20 cellular contexts compared by ENCODE assay signal in genomic region chr11:73498343-73498742, GRCh38.
A peak's percentile ranks its signal among the peaks of the same experiment; 100 is the strongest.
DNase-seq lines count a peak whose midpoint lies in the region; ATAC-seq and TF ChIP-seq lines count a peak whose summit lies in the region.
"Had no signal": no experiment of that assay in that cellular context is flagged by ENCODE, and none has a peak within 500 bp of the region (broad histone marks: within the 10 kb centered on the region; RNA-seq: fewer than 3 reads in every experiment).

No MANE protein-coding gene starts in this region.

- H3K4me1 Mint-ChIP-seq in endodermal cell, result peaks cover 12% of the 10 kb centered on the region

- H3K4me1 ChIP-seq in right cardiac atrium (ENCODE audit: control insufficient read depth, insufficient read depth, low read length) (peaks cover 4% of the 10 kb centered on the region), endodermal cell (ENCODE audit: control insufficient read depth, insufficient read depth, low read length) (peaks cover 3% of the 10 kb centered on the region), trophoblast cell (ENCODE audit: control insufficient read depth in 1 of 2, insufficient read depth in 2 of 2, low read length in 2 of 2) (peaks cover 6 to 8% of the 10 kb centered on the region in 2 experiments)
- H3K4me1 ChIP-seq: BLaER1 had no signal

- H2BK5ac ChIP-seq in trophoblast cell (ENCODE audit: low read depth, low read length, poor library complexity), result no peak overlapping the region

- peak; percentile 31 for DNase-seq in Right ventricle myocardium superior
- no peak for DNase-seq in right cardiac atrium
- peak; percentile 11 for DNase-seq in NCI-H82 treated with DMSO at 0.1 percent for 48 hours (lab: John Stamatoyannopoulos, UW; ENCODE audit: unreplicated experiment)
- peak; percentile 48 for DNase-seq in endodermal cell
- no peak for DNase-seq in trophoblast cell
- no peak for DNase-seq in pons (ENCODE audit: low spot score)
- no peak for DNase-seq in activated T-cell treated with anti-CD3 and anti-CD28 coated beads, Interleukin-2, amount 50 U/mL, for 1 hour
- DNase-seq: Caco-2; CD4-positive, CD25-positive, alpha-beta regulatory T cell; CD8-positive, alpha-beta T cell; DMS 273 treated with DMSO at 0.1 percent for 48 hours; DMS53; DMS79 treated with DMSO at 0.1 percent for 48 hours; H9 had no signal

- H3K79me1 ChIP-seq in trophoblast cell (ENCODE audit: low read length), result peaks cover 2% of the 10 kb centered on the region

- H3K4me3 Mint-ChIP-seq in endodermal cell, result no peak overlapping the region
- H3K4me3 Mint-ChIP-seq: B cell; CD4-positive, CD25-positive, alpha-beta regulatory T cell; CD8-positive, alpha-beta T cell; H9 had no signal

- H3K23ac ChIP-seq in trophoblast cell (ENCODE audit: low read length), result no peak overlapping the region

- TF ChIP-seq CTCF in endodermal cell (conservative IDR thresholded peaks at IDR 0.05), result no peak

- H2AK5ac ChIP-seq in trophoblast cell (ENCODE audit: low read length), result no peak overlapping the region

- H3K27ac Mint-ChIP-seq in endodermal cell, result no peak overlapping the region
- H3K27ac Mint-ChIP-seq: B cell; CD4-positive, CD25-positive, alpha-beta regulatory T cell; CD8-positive, alpha-beta T cell; H9 had no signal

- no peak overlapping the region for H3K14ac ChIP-seq in trophoblast cell (ENCODE audit: low read length)

- no peak overlapping the region for H2BK12ac ChIP-seq in trophoblast cell (ENCODE audit: low read length)

- H3K9me3 ChIP-seq in right cardiac atrium (ENCODE audit: control insufficient read depth, low read length) (no peaks in the 10 kb centered on the region), endodermal cell (ENCODE audit: control insufficient read depth, low read length) (peaks cover 4% of the 10 kb centered on the region), trophoblast cell (ENCODE audit: insufficient read depth, low read depth, low read length) (no peaks in the 10 kb centered on the region)
- H3K9me3 ChIP-seq: Caco-2 had no signal

- no peaks in the 10 kb centered on the region for H3K79me2 ChIP-seq in trophoblast cell (ENCODE audit: control insufficient read depth, insufficient read depth, low read length, poor library complexity)

- H3K4me2 ChIP-seq in trophoblast cell (ENCODE audit: low read length), result no peak overlapping the region
- H3K4me2 ChIP-seq: BLaER1 had no signal

- H4K91ac ChIP-seq in trophoblast cell (ENCODE audit: low read depth, low read length), result no peak overlapping the region

- peak overlapping the region; percentile 39 for H2AFZ ChIP-seq in trophoblast cell (ENCODE audit: insufficient read depth, low read length, poor library complexity)

- ATAC-seq in Right ventricle myocardium superior (ENCODE audit: poor library complexity) (no peak), right cardiac atrium (no peak), GM18502 (IDR thresholded peaks at IDR 0.05; ENCODE audit: poor library complexity, unreplicated experiment) (no peak)
- ATAC-seq: CD8-positive, alpha-beta T cell; HCT116 had no signal

- H3K4me3 ChIP-seq in right cardiac atrium (ENCODE audit: low read length) (no peak overlapping the region), endodermal cell (ENCODE audit: low read length) (no peak overlapping the region), trophoblast cell (ENCODE audit: low read depth, low read length) (no peak overlapping the region)
- H3K4me3 ChIP-seq: BLaER1 had no signal

- H3K4ac ChIP-seq in trophoblast cell (ENCODE audit: low read depth, low read length), result no peak overlapping the region

- peaks cover 16% of the 10 kb centered on the region for H3K36me3 Mint-ChIP-seq in endodermal cell (ENCODE audit: low read depth)

- intact Hi-C loops in Right ventricle myocardium superior (cut with DNase I), result no loop called here
- intact Hi-C loops in right cardiac atrium (cut with DNase I), result no loop called here

- H4K12ac ChIP-seq in trophoblast cell (ENCODE audit: low read depth, low read length), result no peak overlapping the region

- no peak overlapping the region for H3K27ac ChIP-seq in right cardiac atrium (ENCODE audit: low read length)
- H3K27ac ChIP-seq in endodermal cell (ENCODE audit: low read depth, low read length), result no peak overlapping the region
- no peak overlapping the region for H3K27ac ChIP-seq in trophoblast cell (ENCODE audit: low read depth, low read length)
- H3K27ac ChIP-seq: 22Rv1, BLaER1, C4-2B had no signal

- H3K36me3 ChIP-seq in endodermal cell (ENCODE audit: control insufficient read depth, insufficient read depth, low read length), result peaks cover 4% of the 10 kb centered on the region
- H3K36me3 ChIP-seq in trophoblast cell (ENCODE audit: control insufficient read depth in 1 of 2, insufficient read depth in 2 of 2, low read length in 2 of 2), result no peaks in the 10 kb centered on the region

- H3K27me3 Mint-ChIP-seq in endodermal cell (ENCODE audit: insufficient read depth), result no peaks in the 10 kb centered on the region
- H3K27me3 Mint-ChIP-seq: B cell; CD4-positive, CD25-positive, alpha-beta regulatory T cell had no signal

- peaks cover 17% of the 10 kb centered on the region for H3K9me3 Mint-ChIP-seq in endodermal cell

- no peak overlapping the region for H2BK120ac ChIP-seq in trophoblast cell (ENCODE audit: insufficient read depth, low read length, poor library complexity)

- H3K9ac ChIP-seq in endodermal cell (ENCODE audit: extremely low read depth, low read length, poor library complexity, severe bottlenecking) (no peak overlapping the region), trophoblast cell (ENCODE audit: low read length) (no peak overlapping the region)
- H3K9ac ChIP-seq: BLaER1 had no signal

- no peaks in the 10 kb centered on the region for H3K27me3 ChIP-seq in right cardiac atrium (ENCODE audit: control insufficient read depth, insufficient read depth)
- H3K27me3 ChIP-seq in endodermal cell (ENCODE audit: control insufficient read depth, insufficient read depth, low read length, poor library complexity, severe bottlenecking), result no peaks in the 10 kb centered on the region
- no peaks in the 10 kb centered on the region for H3K27me3 ChIP-seq in trophoblast cell (ENCODE audit: insufficient read depth, low read length)
- H3K27me3 ChIP-seq: BLaER1 had no signal

- H4K8ac ChIP-seq in trophoblast cell (ENCODE audit: low read depth, low read length), result no peak overlapping the region

- WGBS in right cardiac atrium, result 89% methylated on average over 6 of the region's 6 CpGs
- 84 to 88% methylated on average over 3 to 6 of the region's 6 CpGs for WGBS in endodermal cell (ENCODE audit: insufficient coverage in 1 of 2, insufficient read length in 1 of 2), 2 experiments
- WGBS in trophoblast cell (ENCODE audit: extremely low coverage, insufficient coverage, insufficient read length), result no CpG with 5 or more reads among the region's 6 CpGs

- H3K18ac ChIP-seq in trophoblast cell (ENCODE audit: low read length), result no peak overlapping the region

Comparison
In these comparisons a context has a peak if more than half of its experiments do, and no peak if none do; other contexts are left out.
1. DNase-seq: peak in Right ventricle myocardium superior (single experiment), NCI-H82 treated with DMSO at 0.1 percent for 48 hours (single experiment) and endodermal cell (single experiment); none in right cardiac atrium (0 of 3), trophoblast cell (0 of 2), pons (single experiment) and activated T-cell treated with anti-CD3 and anti-CD28 coated beads, Interleukin-2, amount 50 U/mL, for 1 hour (single experiment).